Comparison of ENCODE assay signal across 17 cellular contexts in the genomic region with DNA sequence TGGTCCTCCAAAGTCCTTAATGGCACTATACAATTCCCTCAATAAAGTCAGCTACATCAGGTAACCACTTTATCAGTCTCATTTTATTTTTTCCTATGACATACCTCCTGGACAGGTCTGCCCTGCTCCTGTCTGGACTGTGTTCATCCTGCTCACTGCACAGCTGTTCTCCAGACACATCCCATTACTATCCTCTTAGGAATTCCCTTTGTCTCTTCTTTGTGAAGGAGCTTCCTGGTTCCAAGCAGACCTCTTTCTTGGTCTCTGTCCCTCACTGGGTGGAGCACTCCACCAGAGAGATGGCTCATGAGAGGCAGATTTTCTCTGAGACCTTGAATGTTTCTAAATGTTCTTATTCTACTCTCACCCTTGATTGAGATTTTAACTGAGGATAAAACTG.
DNase-seq lines count a peak whose midpoint lies in the region; ATAC-seq and TF ChIP-seq lines count a peak whose summit lies in the region.
"Had no signal": no experiment of that assay in that cellular context is flagged by ENCODE, and none has a peak within 500 bp of the region (broad histone marks: within the 10 kb centered on the region; RNA-seq: fewer than 3 reads in every experiment).

No MANE protein-coding gene starts in this region.

- ATAC-seq in GM19463 (IDR thresholded peaks at IDR 0.05; ENCODE audit: unreplicated experiment), result no peak
- ATAC-seq: Right ventricle myocardium inferior had no signal

- no TSS peak for BruUV-seq in A673 (replicated peaks; lab: Mats Ljungman, UMichigan)

- H3K9ac ChIP-seq in GM23248, result no peak overlapping the region

- CTCF ChIA-PET in A673 (lab: Charles Lee), result no interaction called here

- H3K4me1 ChIP-seq in GM23248 (ENCODE audit: insufficient read depth) (no peaks in the 10 kb centered on the region), A673 (ENCODE audit: insufficient read depth, low read length, poor library complexity, severe bottlenecking) (no peaks in the 10 kb centered on the region)

- H3K79me2 ChIP-seq in GM23248 (ENCODE audit: insufficient read depth), result no peaks in the 10 kb centered on the region

- H3F3A ChIP-seq in GM23248 (ENCODE audit: insufficient read depth), result no peaks in the 10 kb centered on the region

- H3K9me3 ChIP-seq in GM23248 (ENCODE audit: low read depth), result no peaks in the 10 kb centered on the region
- H3K9me3 ChIP-seq in A673 (ENCODE audit: low read depth, low read length, poor library complexity, severe bottlenecking), result no peaks in the 10 kb centered on the region

- DNase-seq in AG08395 (ENCODE audit: low spot score) (peak; percentile 21), GM23248 (peak; percentile 28), epithelial cell of prostate (ENCODE audit: low read depth, low spot score) (no peak), myocyte (ENCODE audit: low read depth) (peak; percentile 28), H7 (no peak), NCI-H1105 treated with DMSO at 0.1 percent for 48 hours (lab: John Stamatoyannopoulos, UW) (no peak), A673 (ENCODE audit: low spot score) (no peak)
- DNase-seq: CD4-positive, CD25-positive, alpha-beta regulatory T cell; DMS79 treated with DMSO at 0.1 percent for 48 hours; KG1; NCI-H1105; NCI-H2081; NCI-H446; NCI-H526; OCI-M1 had no signal

- in situ Hi-C loops in GM23248 (cut with MboI), result no loop called here

- no peaks in the 10 kb centered on the region for H3K36me3 ChIP-seq in GM23248 (ENCODE audit: low read depth)
- H3K36me3 ChIP-seq in H7 (replicated peaks; ENCODE audit: control insufficient read depth, insufficient read depth, low read length), result no peaks in the 10 kb centered on the region
- no peaks in the 10 kb centered on the region for H3K36me3 ChIP-seq in A673 (ENCODE audit: insufficient read depth, low read length, poor library complexity, severe bottlenecking)

- H4K20me1 ChIP-seq in GM23248 (ENCODE audit: insufficient read depth), result no peaks in the 10 kb centered on the region

- intact Hi-C loops in A673 (cut with micrococcal nuclease; ENCODE audit: unreplicated experiment), result no loop called here

- POLR2A ChIA-PET in A673 (lab: Charles Lee; ENCODE audit: low non-redundant PET), result no interaction called here

- TF ChIP-seq CTCF in A673 (conservative IDR thresholded peaks at IDR 0.05; ENCODE audit: low read depth, low read length), result no peak

- H3K27me3 ChIP-seq in GM23248 (replicated peaks; ENCODE audit: insufficient read depth) (no peaks in the 10 kb centered on the region), H7 (ENCODE audit: control insufficient read depth, insufficient read depth, low read length) (no peaks in the 10 kb centered on the region), A673 (replicated peaks; ENCODE audit: insufficient read depth, low read depth, low read length, poor library complexity) (peaks cover 21% of the 10 kb centered on the region)

- H3K4me2 ChIP-seq in GM23248 (ENCODE audit: unreplicated experiment), result no peak overlapping the region

- H3K9me2 ChIP-seq in GM23248 (ENCODE audit: insufficient read depth), result no peaks in the 10 kb centered on the region

- H3K4me3 ChIP-seq in GM23248 (no peak overlapping the region), H7 (ENCODE audit: insufficient read depth, low read depth, low read length) (no peak overlapping the region), A673 (ENCODE audit: low read depth, low read length, poor library complexity, severe bottlenecking) (no peak overlapping the region)

- no peak overlapping the region for H2AFZ ChIP-seq in GM23248

- H3K27ac ChIP-seq in GM23248 (no peak overlapping the region), epithelial cell of prostate (peak overlapping the region; percentile 34), A673 (ENCODE audit: low read depth, low read length, poor library complexity, severe bottlenecking) (no peak overlapping the region)

Comparison
In these comparisons a context has a peak if more than half of its experiments do, and no peak if none do; other contexts are left out.
1. DNase-seq: peak in AG08395 (single experiment), GM23248 (single experiment) and myocyte (single experiment); none in epithelial cell of prostate (single experiment), H7 (single experiment), NCI-H1105 treated with DMSO at 0.1 percent for 48 hours (single experiment) and A673 (single experiment).